ENCODE assay signal across 1 cellular context in the genomic region with DNA sequence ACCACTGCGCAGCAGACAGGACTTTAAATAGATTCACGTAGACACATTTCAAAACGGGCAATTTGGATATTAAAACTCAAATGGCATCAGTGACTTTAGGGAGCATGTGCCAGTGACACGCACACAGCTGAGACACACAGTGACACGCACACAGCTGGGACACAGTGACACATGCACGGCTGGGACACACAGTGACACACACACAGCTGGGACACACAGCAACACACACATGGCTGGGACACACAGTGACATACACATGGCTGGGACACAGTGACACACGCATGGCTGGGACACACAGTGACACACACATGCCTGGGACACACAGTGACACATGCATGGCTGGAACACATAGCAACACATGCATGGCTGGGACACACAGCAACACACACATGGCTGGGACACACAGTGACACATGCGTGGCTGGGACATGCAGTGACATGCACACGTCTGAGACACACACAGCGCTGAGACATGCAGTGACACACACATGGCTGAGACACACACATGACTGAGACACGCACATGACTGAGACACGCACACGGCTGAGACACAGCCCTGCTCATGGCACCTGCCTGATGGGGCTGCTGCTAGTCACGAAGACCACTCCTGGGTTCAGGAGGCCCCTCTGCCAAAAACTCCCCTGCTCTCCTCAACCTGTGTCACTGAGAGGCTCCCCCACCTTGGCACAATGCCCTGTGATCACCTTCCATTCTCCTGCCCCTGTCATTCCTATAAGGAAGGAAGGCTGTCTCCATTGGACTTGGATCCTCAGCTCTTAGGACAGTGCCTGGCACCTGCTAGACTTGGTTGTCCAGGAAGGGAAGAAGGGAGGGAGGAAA.
TF ChIP-seq lines count a peak whose summit lies in the region.

No MANE protein-coding gene starts in this region.

TF ChIP-seq in GM12878, 131 proteins besides CTCF, POLR2A, EP300 and RAD21 (continued from another document):
- TF ChIP-seq TCF3 (IDR thresholded peaks at IDR 0.05; ENCODE audit: borderline replicate concordance, insufficient read depth, low read depth, low read length) (0 out of 2 replicates have a peak, but pooled peaks have one; percentile 59), ZNF217 (IDR thresholded peaks at IDR 0.05) (no peak)
- TF ChIP-seq, protein P1, sequence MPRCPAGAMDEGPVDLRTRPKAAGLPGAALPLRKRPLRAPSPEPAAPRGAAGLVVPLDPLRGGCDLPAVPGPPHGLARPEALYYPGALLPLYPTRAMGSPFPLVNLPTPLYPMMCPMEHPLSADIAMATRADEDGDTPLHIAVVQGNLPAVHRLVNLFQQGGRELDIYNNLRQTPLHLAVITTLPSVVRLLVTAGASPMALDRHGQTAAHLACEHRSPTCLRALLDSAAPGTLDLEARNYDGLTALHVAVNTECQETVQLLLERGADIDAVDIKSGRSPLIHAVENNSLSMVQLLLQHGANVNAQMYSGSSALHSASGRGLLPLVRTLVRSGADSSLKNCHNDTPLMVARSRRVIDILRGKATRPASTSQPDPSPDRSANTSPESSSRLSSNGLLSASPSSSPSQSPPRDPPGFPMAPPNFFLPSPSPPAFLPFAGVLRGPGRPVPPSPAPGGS (IDR thresholded peaks at IDR 0.05; ENCODE audit: borderline replicate concordance, insufficient read depth, low read depth, low read length, poor library complexity, severe bottlenecking): peak; percentile 90
- TF ChIP-seq, protein P2, sequence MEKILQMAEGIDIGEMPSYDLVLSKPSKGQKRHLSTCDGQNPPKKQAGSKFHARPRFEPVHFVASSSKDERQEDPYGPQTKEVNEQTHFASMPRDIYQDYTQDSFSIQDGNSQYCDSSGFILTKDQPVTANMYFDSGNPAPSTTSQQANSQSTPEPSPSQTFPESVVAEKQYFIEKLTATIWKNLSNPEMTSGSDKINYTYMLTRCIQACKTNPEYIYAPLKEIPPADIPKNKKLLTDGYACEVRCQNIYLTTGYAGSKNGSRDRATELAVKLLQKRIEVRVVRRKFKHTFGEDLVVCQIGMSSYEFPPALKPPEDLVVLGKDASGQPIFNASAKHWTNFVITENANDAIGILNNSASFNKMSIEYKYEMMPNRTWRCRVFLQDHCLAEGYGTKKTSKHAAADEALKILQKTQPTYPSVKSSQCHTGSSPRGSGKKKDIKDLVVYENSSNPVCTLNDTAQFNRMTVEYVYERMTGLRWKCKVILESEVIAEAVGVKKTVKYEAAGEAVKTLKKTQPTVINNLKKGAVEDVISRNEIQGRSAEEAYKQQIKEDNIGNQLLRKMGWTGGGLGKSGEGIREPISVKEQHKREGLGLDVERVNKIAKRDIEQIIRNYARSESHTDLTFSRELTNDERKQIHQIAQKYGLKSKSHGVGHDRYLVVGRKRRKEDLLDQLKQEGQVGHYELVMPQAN (conservative IDR thresholded peaks at IDR 0.05): no peak
